ENCODE assay signal across 25 cellular contexts in genomic region chr9:77800924-77801551, GRCh38.
DNase-seq lines count a peak whose midpoint lies in the region; ATAC-seq, FAIRE-seq and TF ChIP-seq lines count a peak whose summit lies in the region.
"Had no signal": no experiment of that assay in that cellular context is flagged by ENCODE, and none has a peak within 500 bp of the region (broad histone marks: within the 10 kb centered on the region; RNA-seq: fewer than 3 reads in every experiment).

No MANE protein-coding gene starts in this region.

- H3K9me3 Mint-ChIP-seq in activated T-cell treated with anti-CD3 and anti-CD28 coated beads, Interleukin-2, amount 50 U/mL, for 72 hours = no peaks in the 10 kb centered on the region
- no peaks in the 10 kb centered on the region for H3K9me3 Mint-ChIP-seq in WTC11
- H3K9me3 Mint-ChIP-seq in stimulated activated naive CD8-positive, alpha-beta T cell treated with anti-CD3 and anti-CD28 coated beads, Interleukin-15, Interleukin-2, amounts not matched to agents 100 ng/mL and 50 ng/mL, for 24 hours = no peaks in the 10 kb centered on the region
- H3K9me3 Mint-ChIP-seq: nephron had no signal

- peaks cover 10% of the 10 kb centered on the region for H3K4me1 Mint-ChIP-seq in activated T-cell treated with anti-CD3 and anti-CD28 coated beads, Interleukin-2, amount 50 U/mL, for 72 hours (ENCODE audit: low read depth)
- H3K4me1 Mint-ChIP-seq in WTC11 = peaks cover 21% of the 10 kb centered on the region
- H3K4me1 Mint-ChIP-seq in stimulated activated naive CD8-positive, alpha-beta T cell treated with anti-CD3 and anti-CD28 coated beads, Interleukin-15, Interleukin-2, amounts not matched to agents 100 ng/mL and 50 ng/mL, for 24 hours (ENCODE audit: low read depth) = peaks cover 21% of the 10 kb centered on the region
- H3K4me1 Mint-ChIP-seq: nephron had no signal

- TF ChIP-seq CTCF in WTC11 (IDR thresholded peaks at IDR 0.05) (no peak), foreskin keratinocyte (conservative IDR thresholded peaks at IDR 0.05) (peak; percentile 5)

- H3K36me3 Mint-ChIP-seq in activated T-cell treated with anti-CD3 and anti-CD28 coated beads, Interleukin-2, amount 50 U/mL, for 72 hours (ENCODE audit: insufficient read depth in 2 of 2) = no peaks in the 10 kb centered on the region
- H3K36me3 Mint-ChIP-seq in WTC11 = no peaks in the 10 kb centered on the region
- H3K36me3 Mint-ChIP-seq in stimulated activated naive CD8-positive, alpha-beta T cell treated with anti-CD3 and anti-CD28 coated beads, Interleukin-15, Interleukin-2, amounts not matched to agents 100 ng/mL and 50 ng/mL, for 24 hours (ENCODE audit: low read depth) = peaks cover 23% of the 10 kb centered on the region

- H3K27ac ChIP-seq in foreskin keratinocyte = no peak overlapping the region
- H3K27ac ChIP-seq: BLaER1 treated with 17β-estradiol and CSF1 and Interleukin-3, amounts not matched to agents 10 nM and 100 nM; suprapubic skin; upper lobe of right lung had no signal

- no peaks in the 10 kb centered on the region for H3K27me3 ChIP-seq in foreskin keratinocyte
- H3K27me3 ChIP-seq: BLaER1 treated with 17β-estradiol and CSF1 and Interleukin-3, amounts not matched to agents 10 nM and 100 nM; suprapubic skin; upper lobe of right lung had no signal

- peak overlapping the region in 1 of 2 donors; percentile 21 for H3K4me3 Mint-ChIP-seq in activated T-cell treated with anti-CD3 and anti-CD28 coated beads, Interleukin-2, amount 50 U/mL, for 72 hours
- H3K4me3 Mint-ChIP-seq in WTC11 = no peak overlapping the region
- H3K4me3 Mint-ChIP-seq in stimulated activated naive CD8-positive, alpha-beta T cell treated with anti-CD3 and anti-CD28 coated beads, Interleukin-15, Interleukin-2, amounts not matched to agents 100 ng/mL and 50 ng/mL, for 24 hours = no peak overlapping the region
- H3K4me3 Mint-ChIP-seq: nephron had no signal

- FAIRE-seq in RCC 7860 (lab: Jason Lieb, UNC) = no peak
- FAIRE-seq: endothelial cell of umbilical vein had no signal

- peak; percentile 84 to 86 for ATAC-seq in activated T-cell treated with anti-CD3 and anti-CD28 coated beads, Interleukin-2, amount 50 U/mL, for 72 hours (replicated peaks in 1 of 2)
- ATAC-seq in WTC11 = no peak
- ATAC-seq in foreskin keratinocyte = peak; percentile 67
- ATAC-seq: left cardiac atrium, SK-N-SH treated with all-trans-retinoic acid at 6 μM for 48 hours, upper lobe of right lung had no signal

- CTCF ChIA-PET in WTC11 (lab: Charles Lee) = interaction anchor here (1.6 kb wide), 1 partner anchor 176 kb away, joined by 4 read pairs; no protein-coding TSS in a partner anchor

- POLR2A ChIA-PET in WTC11 (lab: Charles Lee) = no interaction called here

- no peak for DNase-seq in activated T-cell treated with anti-CD3 and anti-CD28 coated beads, Interleukin-2, amount 50 U/mL, for 72 hours
- DNase-seq in activated T-cell treated with anti-CD3 and anti-CD28 coated beads, Interleukin-2, amount 50 U/mL, for 48 hours = no peak
- DNase-seq in WTC11 (ENCODE audit: low spot score) = no peak
- DNase-seq in foreskin keratinocyte = peak in 1 of 2 donors; percentile 23
- no peak for DNase-seq in epidermal melanocyte (ENCODE audit: insufficient read length, low spot score)
- DNase-seq in RCC 7860 (ENCODE audit: low spot score) = no peak
- DNase-seq: activated CD4-positive, alpha-beta T cell treated with anti-CD3 and anti-CD28 coated beads for 1 hour; activated naive CD4-positive, alpha-beta T cell treated with Interleukin-2 at 50 U/mL for 16 hours; GF-D8; hippocampal formation; IMR-90; left cardiac atrium; NCI-H1048; NCI-H1694 treated with DMSO at 0.1 percent for 48 hours; NCI-H69; Right ventricle myocardium superior; stimulated activated CD4-positive, alpha-beta T cell treated with anti-CD3 and anti-CD28 coated beads, Interleukin-15, amount 100 ng/mL, for 24 hours; stimulated activated CD4-positive, alpha-beta T cell treated with anti-CD3 and anti-CD28 coated beads, Interleukin-4, amount 100 ng/mL, for 4 hours; upper lobe of right lung had no signal

- peak overlapping the region; percentile 35 for H3K27ac Mint-ChIP-seq in activated T-cell treated with anti-CD3 and anti-CD28 coated beads, Interleukin-2, amount 50 U/mL, for 72 hours
- H3K27ac Mint-ChIP-seq in WTC11 = peak overlapping the region; percentile 24
- H3K27ac Mint-ChIP-seq in stimulated activated naive CD8-positive, alpha-beta T cell treated with anti-CD3 and anti-CD28 coated beads, Interleukin-15, Interleukin-2, amounts not matched to agents 100 ng/mL and 50 ng/mL, for 24 hours = peak overlapping the region; percentile 18

- H3K4me1 ChIP-seq in foreskin keratinocyte = no peaks in the 10 kb centered on the region
- H3K4me1 ChIP-seq: BLaER1 treated with 17β-estradiol and CSF1 and Interleukin-3, amounts not matched to agents 10 nM and 100 nM had no signal

- no peaks in the 10 kb centered on the region for H3K27me3 Mint-ChIP-seq in activated T-cell treated with anti-CD3 and anti-CD28 coated beads, Interleukin-2, amount 50 U/mL, for 72 hours (ENCODE audit: low read depth)
- no peaks in the 10 kb centered on the region for H3K27me3 Mint-ChIP-seq in WTC11 (ENCODE audit: low read depth)
- H3K27me3 Mint-ChIP-seq in stimulated activated naive CD8-positive, alpha-beta T cell treated with anti-CD3 and anti-CD28 coated beads, Interleukin-15, Interleukin-2, amounts not matched to agents 100 ng/mL and 50 ng/mL, for 24 hours = no peaks in the 10 kb centered on the region

TF ChIP-seq in WTC11, 78 proteins besides CTCF, POLR2A, EP300 and RAD21:
- TF ChIP-seq ZNF263 (CRISPR knock-in tag; IDR thresholded peaks at IDR 0.05; ENCODE audit: low read depth) (no peak), ZNF317 (CRISPR knock-in tag; IDR thresholded peaks at IDR 0.05; ENCODE audit: borderline replicate concordance, low read depth) (no peak), MYBL2 (CRISPR knock-in tag; IDR thresholded peaks at IDR 0.05) (no peak), ZNF232 (CRISPR knock-in tag; IDR thresholded peaks at IDR 0.05) (no peak), IRF2 (CRISPR knock-in tag; IDR thresholded peaks at IDR 0.05; ENCODE audit: borderline replicate concordance, low read depth) (no peak)
